ENCODE assay signal across 1 cellular context in genomic region chr1:114467491-114467890, GRCh38.
TF ChIP-seq lines count a peak whose summit lies in the region.

No MANE protein-coding gene starts in this region.

TF ChIP-seq in HepG2, 621 proteins besides CTCF, POLR2A, EP300 and RAD21 (continued from another document and continues in another):
- TF ChIP-seq ZBED4 (CRISPR knock-in tag; IDR thresholded peaks at IDR 0.05; ENCODE audit: borderline replicate concordance) = peak; percentile 74; the same call in 1 of the 2 replicates
- peak; percentile 81 for TF ChIP-seq POGZ (CRISPR knock-in tag; IDR thresholded peaks at IDR 0.05)
- peak; percentile 57; the same call in 1 of the 2 replicates for TF ChIP-seq ZNF414 (CRISPR knock-in tag; IDR thresholded peaks at IDR 0.05)
- TF ChIP-seq RAD51 (IDR thresholded peaks at IDR 0.05; ENCODE audit: borderline replicate concordance) = 0 out of 2 replicates have a peak, but pooled peaks have one; percentile 37
- TF ChIP-seq MAX (IDR thresholded peaks at IDR 0.05) = peak; percentile 15; the same call in 1 of the 2 replicates
- TF ChIP-seq FOSL2 (CRISPR knock-in tag; IDR thresholded peaks at IDR 0.05) = peak; percentile 51; the same call in 1 of the 2 replicates
- peak; percentile 84 for TF ChIP-seq CEBPG (CRISPR knock-in tag; IDR thresholded peaks at IDR 0.05)
- TF ChIP-seq FOXA3 (CRISPR knock-in tag; IDR thresholded peaks at IDR 0.05) = peak; percentile 99
- peak; percentile 90; the same call in 1 of the 2 replicates for TF ChIP-seq ZNF878 (CRISPR knock-in tag; IDR thresholded peaks at IDR 0.05)
- 0 out of 2 replicates have a peak, but pooled peaks have one; percentile 21 for TF ChIP-seq TAF1 (CRISPR knock-in tag; IDR thresholded peaks at IDR 0.05)
- no peak for TF ChIP-seq BATF2 (CRISPR knock-in tag; IDR thresholded peaks at IDR 0.05)
- TF ChIP-seq ZGPAT (CRISPR knock-in tag; IDR thresholded peaks at IDR 0.05) = peak; percentile 97
- 0 out of 2 replicates have a peak, but pooled peaks have one; percentile 32 for TF ChIP-seq SP140L (CRISPR knock-in tag; IDR thresholded peaks at IDR 0.05; ENCODE audit: borderline replicate concordance)
- TF ChIP-seq ZSCAN31 (CRISPR knock-in tag; IDR thresholded peaks at IDR 0.05; ENCODE audit: low read depth) = 0 out of 2 replicates have a peak, but pooled peaks have one; percentile 37
- TF ChIP-seq DDIT3 (CRISPR knock-in tag; IDR thresholded peaks at IDR 0.05) = peak; percentile 78; the same call in 1 of the 2 replicates
- peak; percentile 90 for TF ChIP-seq NKX3-1 (CRISPR knock-in tag; IDR thresholded peaks at IDR 0.05)
- TF ChIP-seq KLF13 (CRISPR knock-in tag; IDR thresholded peaks at IDR 0.05) = no peak
- no peak for TF ChIP-seq ZNF597 (CRISPR knock-in tag; IDR thresholded peaks at IDR 0.05)
- 0 out of 2 replicates have a peak, but pooled peaks have one; percentile 55 for TF ChIP-seq IRF2 (CRISPR knock-in tag; IDR thresholded peaks at IDR 0.05)
- TF ChIP-seq CREM (IDR thresholded peaks at IDR 0.05) = peak; percentile 95
- no peak for TF ChIP-seq CREM (CRISPR knock-in tag; IDR thresholded peaks at IDR 0.05)
- peak; percentile 96 for TF ChIP-seq AHDC1 (CRISPR knock-in tag; IDR thresholded peaks at IDR 0.05; ENCODE audit: borderline replicate concordance)
- peak; percentile 88 for TF ChIP-seq PHF5A (CRISPR knock-in tag; IDR thresholded peaks at IDR 0.05; ENCODE audit: low read depth, unreplicated experiment)
- peak; percentile 95 for TF ChIP-seq FOXO1 (CRISPR knock-in tag; IDR thresholded peaks at IDR 0.05)
- peak; percentile 73 for TF ChIP-seq ZBTB25 (CRISPR knock-in tag; IDR thresholded peaks at IDR 0.05)
- no peak for TF ChIP-seq HIC2 (CRISPR knock-in tag; IDR thresholded peaks at IDR 0.05; ENCODE audit: low read depth)
- TF ChIP-seq SKIL (CRISPR knock-in tag; IDR thresholded peaks at IDR 0.05; ENCODE audit: borderline replicate concordance) = peak; percentile 95
- TF ChIP-seq NFATC3 (CRISPR knock-in tag; IDR thresholded peaks at IDR 0.05) = no peak
- 0 out of 2 replicates have a peak, but pooled peaks have one; percentile 22 for TF ChIP-seq ZNF430 (CRISPR knock-in tag; IDR thresholded peaks at IDR 0.05)
- 0 out of 2 replicates have a peak, but pooled peaks have one; percentile 32 for TF ChIP-seq HOXA3 (CRISPR knock-in tag; IDR thresholded peaks at IDR 0.05)
- peak; percentile 84 for TF ChIP-seq ZBTB39 (CRISPR knock-in tag; IDR thresholded peaks at IDR 0.05)
- TF ChIP-seq ZNF260 (CRISPR knock-in tag; IDR thresholded peaks at IDR 0.05; ENCODE audit: borderline replicate concordance, low read depth) = no peak
- TF ChIP-seq KMT2B (CRISPR knock-in tag; IDR thresholded peaks at IDR 0.05) = peak; percentile 62
- peak; percentile 61 for TF ChIP-seq SOX13 (IDR thresholded peaks at IDR 0.05)
- peak in 1 of 2 experiments; percentile 98; a peak in 2 of 4 replicates for TF ChIP-seq SOX13 (CRISPR knock-in tag; conservative IDR thresholded peaks at IDR 0.05 in 1 of 2, IDR thresholded peaks at IDR 0.05 in 1 of 2)
